ENCODE assay signal across 8 cellular contexts in the genomic region with DNA sequence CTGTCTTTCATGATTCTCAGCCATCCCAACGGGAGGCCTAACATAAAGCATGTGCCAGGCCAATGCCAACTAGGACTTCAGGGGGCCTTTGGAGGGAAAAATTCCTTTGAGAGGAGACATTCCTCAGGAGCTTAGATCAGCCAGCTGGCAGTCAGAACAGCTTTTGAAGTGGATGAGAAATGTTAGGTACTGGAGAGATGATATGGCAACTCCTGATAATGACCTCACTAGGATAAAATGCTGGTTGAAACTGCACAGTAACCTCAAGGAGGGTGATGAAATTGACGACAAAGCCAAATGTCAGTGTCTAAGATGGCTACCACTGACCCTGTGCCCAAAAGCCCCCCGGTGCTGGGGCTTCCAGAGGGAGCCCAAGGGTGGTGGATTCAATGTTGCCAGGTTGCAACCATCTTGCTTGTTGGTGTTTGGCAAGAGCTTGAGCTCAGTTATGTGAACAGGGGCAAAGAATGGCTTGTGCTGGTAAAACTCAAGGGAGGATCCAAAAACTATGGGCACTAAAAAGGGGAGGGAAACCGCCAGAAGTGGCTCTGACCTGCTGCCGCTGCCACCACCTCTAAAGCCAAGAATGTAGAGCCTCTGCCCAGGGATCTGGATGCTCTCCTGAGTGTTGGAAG.
DNase-seq lines count a peak whose midpoint lies in the region; ATAC-seq and TF ChIP-seq lines count a peak whose summit lies in the region.

No MANE protein-coding gene starts in this region.

- H3K4me2 ChIP-seq in hepatocyte = no peak overlapping the region

- H3K9me3 ChIP-seq in hepatocyte (ENCODE audit: low read depth) (no peaks in the 10 kb centered on the region), stomach (no peaks in the 10 kb centered on the region)

- H3K4me1 ChIP-seq in hepatocyte (ENCODE audit: insufficient read depth) (peaks cover 18% of the 10 kb centered on the region), stomach (peaks cover 14 to 39% (median 26%) of the 10 kb centered on the region in 4 donors)

- TF ChIP-seq POLR2A in stomach (IDR thresholded peaks at IDR 0.05) = no peak

- TF ChIP-seq EP300 in stomach (IDR thresholded peaks at IDR 0.05) = no peak

- no peaks in the 10 kb centered on the region for H3K79me2 ChIP-seq in hepatocyte

- 78% methylated on average over 5 of the region's 5 CpGs for WGBS in hepatocyte (ENCODE audit: low lambda C conversion rate, missing lambda C conversion rate)
- 66 to 83% (median 82%) methylated on average over 5 of the region's 5 CpGs for WGBS in stomach, 5 donors

- intact Hi-C loops in stomach (cut with DNase I; ENCODE audit: low total_unique reads) = no loop called here

- H3K4me3 ChIP-seq in hepatocyte (no peak overlapping the region), stomach (no peak overlapping the region)

- peak overlapping the region; percentile 75 for H3K27ac ChIP-seq in hepatocyte
- H3K27ac ChIP-seq in stomach = peak overlapping the region in 4 of 5 donors; percentile 55 to 71 (median 64)

- H3K9me2 ChIP-seq in hepatocyte (replicated peaks; ENCODE audit: insufficient read depth) = no peaks in the 10 kb centered on the region

- no peaks in the 10 kb centered on the region for H4K20me1 ChIP-seq in hepatocyte (ENCODE audit: insufficient read depth, poor library complexity, severe bottlenecking)

- ATAC-seq in HG02840 (IDR thresholded peaks at IDR 0.05; ENCODE audit: low FRiP score, unreplicated experiment) (no peak), HG03521 (IDR thresholded peaks at IDR 0.05; ENCODE audit: unreplicated experiment) (no peak)

- peak; percentile 84 for DNase-seq in HK-2 (ENCODE audit: unreplicated experiment)
- DNase-seq in amniotic stem cell (lab: John Stamatoyannopoulos, UW) = peak; percentile 24
- DNase-seq in hepatocyte (ENCODE audit: low spot score) = peak; percentile 64
- no peak for DNase-seq in stomach
- DNase-seq in HuH-7.5 (ENCODE audit: low spot score) = no peak
- DNase-seq in activated T-cell treated with anti-CD3 and anti-CD28 coated beads, Interleukin-2, amount 50 U/mL, for 48 hours = no peak

- no peak for TF ChIP-seq CTCF in hepatocyte (IDR thresholded peaks at IDR 0.05; ENCODE audit: poor library complexity)
- TF ChIP-seq CTCF in stomach (IDR thresholded peaks at IDR 0.05) = no peak

- no peak overlapping the region for H2AFZ ChIP-seq in hepatocyte

- H3K27me3 ChIP-seq in hepatocyte (no peaks in the 10 kb centered on the region), stomach (no peaks in the 10 kb centered on the region)

- H3K36me3 ChIP-seq in hepatocyte (replicated peaks; ENCODE audit: insufficient read depth, low read depth) = no peaks in the 10 kb centered on the region
- H3K36me3 ChIP-seq in stomach = peaks cover 5 to 46% (median 37%) of the 10 kb centered on the region in 4 donors

Comparison
In these comparisons a context has a peak if more than half of its experiments do, and no peak if none do; other contexts are left out.
1. DNase-seq: peak in HK-2 (single experiment), amniotic stem cell (single experiment) and hepatocyte (single experiment); none in stomach (single experiment), HuH-7.5 (single experiment) and activated T-cell treated with anti-CD3 and anti-CD28 coated beads, Interleukin-2, amount 50 U/mL, for 48 hours (0 of 2).